Comparison of ENCODE assay signal across 26 cellular contexts in the genomic region with DNA sequence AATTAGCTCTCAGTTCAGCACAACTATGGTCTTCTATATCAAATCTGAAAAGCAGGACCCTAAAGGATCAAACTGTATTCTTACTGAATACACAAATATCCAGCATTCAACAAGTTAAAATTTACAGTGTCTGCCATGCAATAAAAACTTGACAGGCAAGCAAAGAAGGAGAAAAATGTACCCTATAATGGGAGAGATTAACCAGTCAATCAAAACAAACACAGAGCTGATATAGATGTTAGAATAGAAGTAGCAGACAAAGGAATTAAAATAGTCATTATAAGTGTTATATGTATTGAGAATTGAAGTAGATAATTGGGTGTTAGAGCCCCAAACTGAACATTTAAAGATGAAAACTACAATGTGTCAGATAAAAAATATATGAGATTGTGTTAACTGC.
"Had no signal": no experiment of that assay in that cellular context is flagged by ENCODE, and none has a peak within 500 bp of the region (broad histone marks: within the 10 kb centered on the region; RNA-seq: fewer than 3 reads in every experiment).

No MANE protein-coding gene starts in this region.

- ATAC-seq: effector memory CD8-positive, alpha-beta T cell; esophagus mucosa; gastrocnemius medialis; heart right ventricle; left cardiac atrium; left lung; left ventricle myocardium superior; lower lobe of right lung; mucosa of descending colon had no signal

- H3K9me3 ChIP-seq: colonic mucosa, gastrocnemius medialis, lower lobe of right lung had no signal

- H3K4me3 ChIP-seq: colonic mucosa, esophagus squamous epithelium, gastrocnemius medialis, heart right ventricle, left lung, lower lobe of right lung, mucosa of descending colon had no signal

- H3K36me3 ChIP-seq: colonic mucosa, esophagus squamous epithelium, gastrocnemius medialis, heart right ventricle, left lung, lower lobe of right lung had no signal

- FAIRE-seq: endometrium, islet of Langerhans, keratinocyte had no signal

- H3K27me3 ChIP-seq: colonic mucosa, esophagus squamous epithelium, gastrocnemius medialis, heart right ventricle, left lung had no signal

- H3K27ac ChIP-seq: colonic mucosa, epithelial cell of prostate, esophagus squamous epithelium, gastrocnemius medialis, heart right ventricle, left lung, lower lobe of right lung had no signal

- H3K4me1 ChIP-seq: colonic mucosa, esophagus squamous epithelium, gastrocnemius medialis, heart right ventricle, left lung, lower lobe of right lung had no signal

- DNase-seq: colonic mucosa; cortex of kidney; effector CD8-positive, alpha-beta T cell; effector memory CD8-positive, alpha-beta T cell; endodermal cell; erythroblast; esophagus squamous epithelium; foreskin fibroblast; foreskin melanocyte; gastrocnemius medialis; glutamatergic neuron; head of caudate nucleus; heart right ventricle; hippocampal formation; left cardiac atrium; left lung; left ventricle myocardium superior; lower lobe of right lung; mesenchymal stem cell; mucosa of descending colon; naive B cell had no signal
